Comparison of ENCODE assay signal across 9 cellular contexts in the genomic region with DNA sequence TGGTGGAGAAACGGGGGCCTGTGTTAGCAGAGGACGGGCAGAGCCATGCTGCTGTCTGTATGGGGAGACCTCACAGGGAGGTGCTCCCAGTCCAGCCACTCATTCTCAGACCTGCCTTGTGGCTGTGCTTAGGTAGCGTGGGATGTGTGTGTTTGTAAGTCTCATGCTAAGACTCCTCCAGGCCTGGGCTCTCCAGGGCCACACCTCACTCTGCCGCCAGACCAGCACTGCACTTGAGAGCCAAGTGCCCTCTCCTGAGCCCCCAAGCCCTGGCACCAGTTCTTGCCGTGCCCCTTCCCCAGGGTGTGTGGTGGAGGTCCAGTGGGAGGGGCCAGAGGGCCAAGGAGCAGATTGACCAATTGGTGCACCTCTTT.
"Had no signal": no experiment of that assay in that cellular context is flagged by ENCODE, and none has a peak within 500 bp of the region (broad histone marks: within the 10 kb centered on the region; RNA-seq: fewer than 3 reads in every experiment).

No MANE protein-coding gene starts in this region.

- DNase-seq: activated CD4-positive, alpha-beta T cell treated with anti-CD3 and anti-CD28 coated beads for 4 hours; activated effector memory CD4-positive, alpha-beta T cell treated with anti-CD3 and anti-CD28 coated beads, Interleukin-2, amount 50 U/mL, for 16 hours; colonic mucosa; retina; stimulated activated CD4-positive, alpha-beta T cell treated with anti-CD3 and anti-CD28 coated beads, Interleukin-4, amount 100 ng/mL, for 24 hours; uterus had no signal

- H3K27ac ChIP-seq: colonic mucosa, parathyroid adenoma, skin epidermis, testis, uterus had no signal

- H3K27me3 ChIP-seq: colonic mucosa, testis, uterus had no signal

- H3K9me3 ChIP-seq: colonic mucosa, testis, uterus had no signal

- H3K36me3 ChIP-seq: colonic mucosa, uterus had no signal

- H3K4me3 ChIP-seq: colonic mucosa, skin epidermis, testis, uterus had no signal

- H3K4me1 ChIP-seq: colonic mucosa, parathyroid adenoma, uterus had no signal
